ENCODE assay signal across 1 cellular context in genomic region chr6:31901953-31902643, GRCh38.
TF ChIP-seq lines count a peak whose summit lies in the region.

TSS of gene ZBTB12 (minus strand) at chr6:31902086. CDS start at chr6:31901305, 781 bp downstream.

TF ChIP-seq in HepG2, 621 proteins besides CTCF, POLR2A, EP300 and RAD21 (continued from another document and continues in another):
- TF ChIP-seq ZNF691 (CRISPR knock-in tag; IDR thresholded peaks at IDR 0.05; ENCODE audit: borderline replicate concordance, low read depth) (no peak; the same call in 1 of the 2 replicates), ZBTB34 (CRISPR knock-in tag; IDR thresholded peaks at IDR 0.05) (no peak), KMT2A (CRISPR knock-in tag; IDR thresholded peaks at IDR 0.05) (no peak), ZNF337 (CRISPR knock-in tag; IDR thresholded peaks at IDR 0.05; ENCODE audit: borderline replicate concordance, low read depth) (no peak), IRF2 (CRISPR knock-in tag; IDR thresholded peaks at IDR 0.05) (peak; percentile 35; the same call in 1 of the 2 replicates), MXD3 (CRISPR knock-in tag; IDR thresholded peaks at IDR 0.05) (0 out of 2 replicates have a peak, but pooled peaks have one; percentile 29), ZSCAN21 (CRISPR knock-in tag; IDR thresholded peaks at IDR 0.05; ENCODE audit: borderline replicate concordance) (peak; percentile 81; the same call in 1 of the 2 replicates), RAD51 (IDR thresholded peaks at IDR 0.05; ENCODE audit: borderline replicate concordance) (no peak), ATF7-NPFF (CRISPR knock-in tag; IDR thresholded peaks at IDR 0.05; ENCODE audit: low read depth) (peak; percentile 45; the same call in 1 of the 2 replicates), U2AF1 (optimal IDR thresholded peaks at IDR 0.05; ENCODE audit: low read depth, low read length) (no peak), SOX5 (CRISPR knock-in tag; IDR thresholded peaks at IDR 0.05; ENCODE audit: borderline replicate concordance) (peak; percentile 37), ZNF652 (CRISPR knock-in tag; IDR thresholded peaks at IDR 0.05; ENCODE audit: borderline replicate concordance, low read depth) (no peak), ZNF446 (CRISPR knock-in tag; IDR thresholded peaks at IDR 0.05) (peak; percentile 83; the same call in 1 of the 2 replicates), POLR2AphosphoS2 (IDR thresholded peaks at IDR 0.05; ENCODE audit: low read depth, low read length) (no peak), ZBTB2 (CRISPR knock-in tag; IDR thresholded peaks at IDR 0.05; ENCODE audit: low read depth) (peak; percentile 45; the same call in 1 of the 2 replicates), ZBED4 (CRISPR knock-in tag; IDR thresholded peaks at IDR 0.05; ENCODE audit: borderline replicate concordance) (no peak), HOXA7 (CRISPR knock-in tag; IDR thresholded peaks at IDR 0.05) (no peak), ZNF839 (CRISPR knock-in tag; IDR thresholded peaks at IDR 0.05; ENCODE audit: borderline replicate concordance) (peak; percentile 69; the same call in 1 of the 2 replicates), ZFP91 (CRISPR knock-in tag; IDR thresholded peaks at IDR 0.05; ENCODE audit: borderline replicate concordance) (peak; percentile 89), ZSCAN25 (CRISPR knock-in tag; IDR thresholded peaks at IDR 0.05) (peak; percentile 49; the same call in 1 of the 2 replicates), ARNT2 (CRISPR knock-in tag; IDR thresholded peaks at IDR 0.05; ENCODE audit: low read depth) (peak; percentile 40; the same call in 1 of the 2 replicates), NKX3-1 (CRISPR knock-in tag; IDR thresholded peaks at IDR 0.05) (no peak), PAF1 (CRISPR knock-in tag; IDR thresholded peaks at IDR 0.05) (no peak), MXD4 (CRISPR knock-in tag; IDR thresholded peaks at IDR 0.05) (peak; percentile 51; the same call in 1 of the 2 replicates), CENPT (CRISPR knock-in tag; IDR thresholded peaks at IDR 0.05; ENCODE audit: low read depth) (peak; percentile 76; the same call in 1 of the 2 replicates), PPARG (CRISPR knock-in tag; conservative IDR thresholded peaks at IDR 0.05) (no peak), PRMT3 (CRISPR knock-in tag; IDR thresholded peaks at IDR 0.05; ENCODE audit: borderline replicate concordance, low read depth) (no peak; the same call in 1 of the 2 replicates), ZNF709 (CRISPR knock-in tag; IDR thresholded peaks at IDR 0.05) (peak; percentile 89; the same call in 1 of the 2 replicates), ZNF468 (CRISPR knock-in tag; IDR thresholded peaks at IDR 0.05) (no peak), REXO4 (CRISPR knock-in tag; IDR thresholded peaks at IDR 0.05; ENCODE audit: borderline replicate concordance) (peak; percentile 60; the same call in 1 of the 2 replicates), ZNF274 (CRISPR knock-in tag; IDR thresholded peaks at IDR 0.05) (no peak; the same call in 1 of the 2 replicates), ZKSCAN1 (IDR thresholded peaks at IDR 0.05; ENCODE audit: low read length) (no peak), HOXA3 (CRISPR knock-in tag; IDR thresholded peaks at IDR 0.05) (peak; percentile 82), ZFYVE20 (CRISPR knock-in tag; IDR thresholded peaks at IDR 0.05; ENCODE audit: borderline replicate concordance, low read depth) (no peak), AKAP8 (CRISPR knock-in tag; IDR thresholded peaks at IDR 0.05) (peak; percentile 99), PHF21A (CRISPR knock-in tag; IDR thresholded peaks at IDR 0.05) (peak; percentile 74; the same call in 1 of the 2 replicates), ZNF782 (CRISPR knock-in tag; IDR thresholded peaks at IDR 0.05; ENCODE audit: borderline replicate concordance) (peak; percentile 8; the same call in 1 of the 2 replicates), ZNF17 (CRISPR knock-in tag; IDR thresholded peaks at IDR 0.05) (no peak), ZNF687 (CRISPR knock-in tag; IDR thresholded peaks at IDR 0.05) (peak; percentile 79), BRD4 (CRISPR knock-in tag; IDR thresholded peaks at IDR 0.05) (no peak), MAFG (CRISPR knock-in tag; IDR thresholded peaks at IDR 0.05) (no peak), SNAPC4 (CRISPR knock-in tag; IDR thresholded peaks at IDR 0.05) (0 out of 2 replicates have a peak, but pooled peaks have one; percentile 8), NR2C2 (CRISPR knock-in tag; IDR thresholded peaks at IDR 0.05; ENCODE audit: borderline replicate concordance) (no peak), RBFOX2 (IDR thresholded peaks at IDR 0.05; ENCODE audit: low read depth, low read length) (peak; percentile 92), ZEB1 (IDR thresholded peaks at IDR 0.05; ENCODE audit: insufficient replicate concordance, low read depth) (peak; percentile 28), SAFB2 (CRISPR knock-in tag; IDR thresholded peaks at IDR 0.05; ENCODE audit: borderline replicate concordance, low read depth) (peak; percentile 89), KDM2A (CRISPR knock-in tag; IDR thresholded peaks at IDR 0.05; ENCODE audit: borderline replicate concordance, low read depth) (peak; percentile 81)
